1 cellular context compared by ENCODE assay signal in the genomic region with DNA sequence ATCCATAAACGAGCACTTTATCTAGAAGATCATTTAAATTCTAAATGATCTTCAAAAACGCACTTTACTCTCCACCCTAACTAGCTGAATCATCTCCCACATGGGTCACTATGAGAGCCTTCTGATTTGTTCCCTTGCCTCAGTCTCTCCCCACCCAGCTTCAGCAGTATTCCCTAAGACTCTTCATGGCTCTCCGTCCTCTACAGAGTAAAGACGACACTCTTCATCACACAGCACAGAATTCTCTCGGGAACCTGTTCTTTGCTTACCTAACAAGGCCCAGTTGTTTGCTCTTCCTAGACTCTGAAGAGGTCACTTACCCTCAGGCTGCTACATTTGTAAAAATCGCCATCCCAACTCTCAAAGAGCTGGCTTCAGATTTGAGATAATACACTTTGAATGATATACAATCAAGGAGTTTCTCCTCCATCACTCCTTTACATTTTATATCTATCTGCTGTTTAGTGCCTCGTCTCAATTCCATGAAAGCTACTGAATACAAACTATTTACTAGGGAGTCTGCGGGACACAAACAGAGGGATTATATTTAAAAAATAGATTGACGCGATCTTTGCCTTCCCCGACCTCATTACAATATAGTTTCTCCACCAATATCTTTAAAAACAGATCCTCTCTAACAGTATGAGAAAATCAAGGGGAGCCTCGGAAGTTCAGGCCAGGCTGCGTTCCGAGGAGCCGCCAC.
A peak's percentile ranks its signal among the peaks of the same experiment; 100 is the strongest.
TF ChIP-seq lines count a peak whose summit lies in the region.

No MANE protein-coding gene starts in this region.

TF ChIP-seq in H1, 55 proteins besides CTCF, POLR2A, EP300 and RAD21:
- no peak for TF ChIP-seq FOSL1 (IDR thresholded peaks at IDR 0.05; ENCODE audit: insufficient read depth, low read depth, low read length)
- TF ChIP-seq, protein P1, sequence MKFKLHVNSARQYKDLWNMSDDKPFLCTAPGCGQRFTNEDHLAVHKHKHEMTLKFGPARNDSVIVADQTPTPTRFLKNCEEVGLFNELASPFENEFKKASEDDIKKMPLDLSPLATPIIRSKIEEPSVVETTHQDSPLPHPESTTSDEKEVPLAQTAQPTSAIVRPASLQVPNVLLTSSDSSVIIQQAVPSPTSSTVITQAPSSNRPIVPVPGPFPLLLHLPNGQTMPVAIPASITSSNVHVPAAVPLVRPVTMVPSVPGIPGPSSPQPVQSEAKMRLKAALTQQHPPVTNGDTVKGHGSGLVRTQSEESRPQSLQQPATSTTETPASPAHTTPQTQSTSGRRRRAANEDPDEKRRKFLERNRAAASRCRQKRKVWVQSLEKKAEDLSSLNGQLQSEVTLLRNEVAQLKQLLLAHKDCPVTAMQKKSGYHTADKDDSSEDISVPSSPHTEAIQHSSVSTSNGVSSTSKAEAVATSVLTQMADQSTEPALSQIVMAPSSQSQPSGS (IDR thresholded peaks at IDR 0.05; ENCODE audit: low read length) = 0 out of 2 replicates have a peak, but pooled peaks have one; percentile 28
- TF ChIP-seq, protein P2, sequence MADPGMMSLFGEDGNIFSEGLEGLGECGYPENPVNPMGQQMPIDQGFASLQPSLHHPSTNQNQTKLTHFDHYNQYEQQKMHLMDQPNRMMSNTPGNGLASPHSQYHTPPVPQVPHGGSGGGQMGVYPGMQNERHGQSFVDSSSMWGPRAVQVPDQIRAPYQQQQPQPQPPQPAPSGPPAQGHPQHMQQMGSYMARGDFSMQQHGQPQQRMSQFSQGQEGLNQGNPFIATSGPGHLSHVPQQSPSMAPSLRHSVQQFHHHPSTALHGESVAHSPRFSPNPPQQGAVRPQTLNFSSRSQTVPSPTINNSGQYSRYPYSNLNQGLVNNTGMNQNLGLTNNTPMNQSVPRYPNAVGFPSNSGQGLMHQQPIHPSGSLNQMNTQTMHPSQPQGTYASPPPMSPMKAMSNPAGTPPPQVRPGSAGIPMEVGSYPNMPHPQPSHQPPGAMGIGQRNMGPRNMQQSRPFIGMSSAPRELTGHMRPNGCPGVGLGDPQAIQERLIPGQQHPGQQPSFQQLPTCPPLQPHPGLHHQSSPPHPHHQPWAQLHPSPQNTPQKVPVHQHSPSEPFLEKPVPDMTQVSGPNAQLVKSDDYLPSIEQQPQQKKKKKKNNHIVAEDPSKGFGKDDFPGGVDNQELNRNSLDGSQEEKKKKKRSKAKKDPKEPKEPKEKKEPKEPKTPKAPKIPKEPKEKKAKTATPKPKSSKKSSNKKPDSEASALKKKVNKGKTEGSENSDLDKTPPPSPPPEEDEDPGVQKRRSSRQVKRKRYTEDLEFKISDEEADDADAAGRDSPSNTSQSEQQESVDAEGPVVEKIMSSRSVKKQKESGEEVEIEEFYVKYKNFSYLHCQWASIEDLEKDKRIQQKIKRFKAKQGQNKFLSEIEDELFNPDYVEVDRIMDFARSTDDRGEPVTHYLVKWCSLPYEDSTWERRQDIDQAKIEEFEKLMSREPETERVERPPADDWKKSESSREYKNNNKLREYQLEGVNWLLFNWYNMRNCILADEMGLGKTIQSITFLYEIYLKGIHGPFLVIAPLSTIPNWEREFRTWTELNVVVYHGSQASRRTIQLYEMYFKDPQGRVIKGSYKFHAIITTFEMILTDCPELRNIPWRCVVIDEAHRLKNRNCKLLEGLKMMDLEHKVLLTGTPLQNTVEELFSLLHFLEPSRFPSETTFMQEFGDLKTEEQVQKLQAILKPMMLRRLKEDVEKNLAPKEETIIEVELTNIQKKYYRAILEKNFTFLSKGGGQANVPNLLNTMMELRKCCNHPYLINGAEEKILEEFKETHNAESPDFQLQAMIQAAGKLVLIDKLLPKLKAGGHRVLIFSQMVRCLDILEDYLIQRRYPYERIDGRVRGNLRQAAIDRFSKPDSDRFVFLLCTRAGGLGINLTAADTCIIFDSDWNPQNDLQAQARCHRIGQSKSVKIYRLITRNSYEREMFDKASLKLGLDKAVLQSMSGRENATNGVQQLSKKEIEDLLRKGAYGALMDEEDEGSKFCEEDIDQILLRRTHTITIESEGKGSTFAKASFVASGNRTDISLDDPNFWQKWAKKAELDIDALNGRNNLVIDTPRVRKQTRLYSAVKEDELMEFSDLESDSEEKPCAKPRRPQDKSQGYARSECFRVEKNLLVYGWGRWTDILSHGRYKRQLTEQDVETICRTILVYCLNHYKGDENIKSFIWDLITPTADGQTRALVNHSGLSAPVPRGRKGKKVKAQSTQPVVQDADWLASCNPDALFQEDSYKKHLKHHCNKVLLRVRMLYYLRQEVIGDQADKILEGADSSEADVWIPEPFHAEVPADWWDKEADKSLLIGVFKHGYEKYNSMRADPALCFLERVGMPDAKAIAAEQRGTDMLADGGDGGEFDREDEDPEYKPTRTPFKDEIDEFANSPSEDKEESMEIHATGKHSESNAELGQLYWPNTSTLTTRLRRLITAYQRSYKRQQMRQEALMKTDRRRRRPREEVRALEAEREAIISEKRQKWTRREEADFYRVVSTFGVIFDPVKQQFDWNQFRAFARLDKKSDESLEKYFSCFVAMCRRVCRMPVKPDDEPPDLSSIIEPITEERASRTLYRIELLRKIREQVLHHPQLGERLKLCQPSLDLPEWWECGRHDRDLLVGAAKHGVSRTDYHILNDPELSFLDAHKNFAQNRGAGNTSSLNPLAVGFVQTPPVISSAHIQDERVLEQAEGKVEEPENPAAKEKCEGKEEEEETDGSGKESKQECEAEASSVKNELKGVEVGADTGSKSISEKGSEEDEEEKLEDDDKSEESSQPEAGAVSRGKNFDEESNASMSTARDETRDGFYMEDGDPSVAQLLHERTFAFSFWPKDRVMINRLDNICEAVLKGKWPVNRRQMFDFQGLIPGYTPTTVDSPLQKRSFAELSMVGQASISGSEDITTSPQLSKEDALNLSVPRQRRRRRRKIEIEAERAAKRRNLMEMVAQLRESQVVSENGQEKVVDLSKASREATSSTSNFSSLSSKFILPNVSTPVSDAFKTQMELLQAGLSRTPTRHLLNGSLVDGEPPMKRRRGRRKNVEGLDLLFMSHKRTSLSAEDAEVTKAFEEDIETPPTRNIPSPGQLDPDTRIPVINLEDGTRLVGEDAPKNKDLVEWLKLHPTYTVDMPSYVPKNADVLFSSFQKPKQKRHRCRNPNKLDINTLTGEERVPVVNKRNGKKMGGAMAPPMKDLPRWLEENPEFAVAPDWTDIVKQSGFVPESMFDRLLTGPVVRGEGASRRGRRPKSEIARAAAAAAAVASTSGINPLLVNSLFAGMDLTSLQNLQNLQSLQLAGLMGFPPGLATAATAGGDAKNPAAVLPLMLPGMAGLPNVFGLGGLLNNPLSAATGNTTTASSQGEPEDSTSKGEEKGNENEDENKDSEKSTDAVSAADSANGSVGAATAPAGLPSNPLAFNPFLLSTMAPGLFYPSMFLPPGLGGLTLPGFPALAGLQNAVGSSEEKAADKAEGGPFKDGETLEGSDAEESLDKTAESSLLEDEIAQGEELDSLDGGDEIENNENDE (IDR thresholded peaks at IDR 0.05; ENCODE audit: insufficient replicate concordance, low read length) = no peak
- TF ChIP-seq POLR2AphosphoS5 (IDR thresholded peaks at IDR 0.05; ENCODE audit: low read depth, low read length) = no peak
- TF ChIP-seq CEBPB (IDR thresholded peaks at IDR 0.05; ENCODE audit: low read depth, low read length) = no peak
- no peak for TF ChIP-seq EZH2 (IDR thresholded peaks at IDR 0.05; ENCODE audit: low read depth, low read length, severe bottlenecking)
- TF ChIP-seq SIX5 (IDR thresholded peaks at IDR 0.05; ENCODE audit: low read depth, low read length) = no peak
- TF ChIP-seq NANOG (IDR thresholded peaks at IDR 0.05; ENCODE audit: insufficient read depth, low read depth, low read length, poor library complexity, severe bottlenecking) = no peak
- no peak for TF ChIP-seq SUZ12 (IDR thresholded peaks at IDR 0.05; ENCODE audit: low read length)
